Comparison of ENCODE assay signal across 8 cellular contexts in genomic region chr7:50303894-50304157, GRCh38. TPM values are rescaled to one million over a fixed set of nuclear protein-coding genes. Genes with fewer than 3 reads are reported as not detected.
A peak's percentile ranks its signal among the peaks of the same experiment; 100 is the strongest.
DNase-seq lines count a peak whose midpoint lies in the region; ATAC-seq and TF ChIP-seq lines count a peak whose summit lies in the region.

No MANE protein-coding gene starts in this region.

- H3K4me3 ChIP-seq in body of pancreas: peak overlapping the region in 1 of 2 donors; percentile 22

- no peaks in the 10 kb centered on the region for H3K36me3 ChIP-seq in body of pancreas (replicated peaks in 1 of 2; ENCODE audit: insufficient read depth in 1 of 2, low read depth in 2 of 2)

- peaks cover 40% of the 10 kb centered on the region for H3K36me3 Mint-ChIP-seq in activated naive CD4-positive, alpha-beta T cell treated with anti-CD3 and anti-CD28 coated beads, Interleukin-2, amount 10 ng/mL, durations not matched to agents 7 days and 5 days
- H3K36me3 Mint-ChIP-seq in natural killer cell: no peaks in the 10 kb centered on the region

- H3K27ac Mint-ChIP-seq in activated naive CD4-positive, alpha-beta T cell treated with anti-CD3 and anti-CD28 coated beads, Interleukin-2, amount 10 ng/mL, durations not matched to agents 7 days and 5 days: peak overlapping the region; percentile 46
- H3K27ac Mint-ChIP-seq in natural killer cell: no peak overlapping the region

- H3K27me3 Mint-ChIP-seq in activated naive CD4-positive, alpha-beta T cell treated with anti-CD3 and anti-CD28 coated beads, Interleukin-2, amount 10 ng/mL, durations not matched to agents 7 days and 5 days: peaks cover 9% of the 10 kb centered on the region
- no peaks in the 10 kb centered on the region for H3K27me3 Mint-ChIP-seq in natural killer cell (ENCODE audit: low read depth in 2 of 2)

- peaks cover 39% of the 10 kb centered on the region for H3K4me1 Mint-ChIP-seq in activated naive CD4-positive, alpha-beta T cell treated with anti-CD3 and anti-CD28 coated beads, Interleukin-2, amount 10 ng/mL, durations not matched to agents 7 days and 5 days
- H3K4me1 Mint-ChIP-seq in natural killer cell: peaks cover 38 to 49% of the 10 kb centered on the region in 2 donors

- no peaks in the 10 kb centered on the region for H3K9me3 ChIP-seq in body of pancreas

- CTCF ChIA-PET in activated naive CD4-positive, alpha-beta T cell treated with anti-CD3 and anti-CD28 coated beads, Interleukin-2, amount 10 ng/mL, durations not matched to agents 7 days and 5 days (lab: Charles Lee): interaction anchor here (1.0 kb wide), 1 partner anchor 36 kb away, joined by 4 read pairs; no protein-coding TSS in a partner anchor

- H3K4me3 Mint-ChIP-seq in activated naive CD4-positive, alpha-beta T cell treated with anti-CD3 and anti-CD28 coated beads, Interleukin-2, amount 10 ng/mL, durations not matched to agents 7 days and 5 days: no peak overlapping the region
- no peak overlapping the region for H3K4me3 Mint-ChIP-seq in natural killer cell

- ATAC-seq in HG03139 (IDR thresholded peaks at IDR 0.05; ENCODE audit: unreplicated experiment) (peak; percentile 15), body of pancreas (peak; percentile 45), natural killer cell (peak; percentile 39 to 62 (median 52)), HG03342 (IDR thresholded peaks at IDR 0.05; ENCODE audit: unreplicated experiment) (no peak)

- TF ChIP-seq POLR2A in body of pancreas (IDR thresholded peaks at IDR 0.05): no peak

- no peak overlapping the region for H3K27ac ChIP-seq in body of pancreas

- peaks cover 0 to 18% of the 10 kb centered on the region in 2 donors for H3K27me3 ChIP-seq in body of pancreas

- TF ChIP-seq CTCF in body of pancreas (IDR thresholded peaks at IDR 0.05): no peak
- no peak for TF ChIP-seq CTCF in natural killer cell (IDR thresholded peaks at IDR 0.05)

- intact Hi-C loops in body of pancreas (cut with DNase I) (no loop called here), natural killer cell (cut with micrococcal nuclease) (no loop called here)

- 0% methylated on average over 53 of the region's 55 CpGs; no CpG with 5 or more reads in 1 of the 2 donors for WGBS in body of pancreas, 2 donors

- no peaks in the 10 kb centered on the region for H3K9me3 Mint-ChIP-seq in activated naive CD4-positive, alpha-beta T cell treated with anti-CD3 and anti-CD28 coated beads, Interleukin-2, amount 10 ng/mL, durations not matched to agents 7 days and 5 days
- no peaks in the 10 kb centered on the region for H3K9me3 Mint-ChIP-seq in natural killer cell

- no peak for DNase-seq in activated naive CD4-positive, alpha-beta T cell treated with anti-CD3 and anti-CD28 coated beads, Interleukin-2, amount 10 ng/mL, durations not matched to agents 7 days and 5 days
- DNase-seq in activated naive CD4-positive, alpha-beta T cell treated with Interleukin-2 at 50 U/mL for 16 hours: no peak
- DNase-seq in body of pancreas (no peak), natural killer cell (peak; percentile 49), inferior parietal cortex (ENCODE audit: extremely low spot score) (no peak), pons (ENCODE audit: low spot score) (no peak)

- peaks cover 11% of the 10 kb centered on the region for H3K4me1 ChIP-seq in body of pancreas

RNA-seq across cellular contexts. Expression of gene IKZF1, which starts 0.7 kb away (rescaled TPM):
- total RNA-seq in body of pancreas (10 to 100 TPM in 1 of 2 donors, 1 to 10 TPM in 1; 3.9 to 16.5 TPM), natural killer cell (100 to 1,000 TPM; 294 to 391 (median 350) TPM)

Comparison
In these comparisons a context has a peak if more than half of its experiments do, and no peak if none do; other contexts are left out.
1. RNA of gene IKZF1, which starts 0.7 kb away (total RNA-seq): 294 to 391 TPM in natural killer cell; 3.9 to 16.5 TPM in body of pancreas; every median in the first group is over 10 times any median in the second.